ENCODE assay signal across 8 cellular contexts in the genomic region with DNA sequence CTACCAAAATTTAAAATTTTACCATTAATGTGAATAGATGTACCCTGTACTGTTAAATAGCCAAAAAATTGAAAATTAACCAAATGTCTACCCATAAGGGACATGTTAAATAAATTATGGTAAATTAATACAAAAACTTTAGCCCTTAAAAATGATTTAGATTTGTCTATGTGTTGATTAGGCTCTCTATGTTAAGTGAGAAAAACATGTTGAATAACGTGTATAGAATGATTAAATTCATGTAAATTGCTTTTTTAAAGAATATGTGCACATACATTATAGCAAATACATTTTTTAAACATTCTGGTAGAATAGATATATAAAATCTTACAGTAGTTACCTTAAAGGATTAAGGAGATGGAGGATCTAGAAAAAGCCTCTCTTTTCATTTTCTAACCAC.
"Had no signal": no experiment of that assay in that cellular context is flagged by ENCODE, and none has a peak within 500 bp of the region (broad histone marks: within the 10 kb centered on the region; RNA-seq: fewer than 3 reads in every experiment).

No MANE protein-coding gene starts in this region.

- DNase-seq: IMR-90, KBM-7, KG1 had no signal

- H3K9me3 Mint-ChIP-seq: IgD-negative memory B cell had no signal

- H3K4me3 ChIP-seq: K562 had no signal

- H3K27me3 Mint-ChIP-seq: IgD-negative memory B cell had no signal

- ATAC-seq: HepG2, K562 had no signal

- FAIRE-seq: HepG2, HTR-8/SVneo, K562 had no signal

- H3K4me3 Mint-ChIP-seq: IgD-negative memory B cell had no signal

- H3K27ac Mint-ChIP-seq: IgD-negative memory B cell had no signal

- H3K27ac ChIP-seq: HL-60 had no signal
